12 cellular contexts compared by ENCODE assay signal in the genomic region with DNA sequence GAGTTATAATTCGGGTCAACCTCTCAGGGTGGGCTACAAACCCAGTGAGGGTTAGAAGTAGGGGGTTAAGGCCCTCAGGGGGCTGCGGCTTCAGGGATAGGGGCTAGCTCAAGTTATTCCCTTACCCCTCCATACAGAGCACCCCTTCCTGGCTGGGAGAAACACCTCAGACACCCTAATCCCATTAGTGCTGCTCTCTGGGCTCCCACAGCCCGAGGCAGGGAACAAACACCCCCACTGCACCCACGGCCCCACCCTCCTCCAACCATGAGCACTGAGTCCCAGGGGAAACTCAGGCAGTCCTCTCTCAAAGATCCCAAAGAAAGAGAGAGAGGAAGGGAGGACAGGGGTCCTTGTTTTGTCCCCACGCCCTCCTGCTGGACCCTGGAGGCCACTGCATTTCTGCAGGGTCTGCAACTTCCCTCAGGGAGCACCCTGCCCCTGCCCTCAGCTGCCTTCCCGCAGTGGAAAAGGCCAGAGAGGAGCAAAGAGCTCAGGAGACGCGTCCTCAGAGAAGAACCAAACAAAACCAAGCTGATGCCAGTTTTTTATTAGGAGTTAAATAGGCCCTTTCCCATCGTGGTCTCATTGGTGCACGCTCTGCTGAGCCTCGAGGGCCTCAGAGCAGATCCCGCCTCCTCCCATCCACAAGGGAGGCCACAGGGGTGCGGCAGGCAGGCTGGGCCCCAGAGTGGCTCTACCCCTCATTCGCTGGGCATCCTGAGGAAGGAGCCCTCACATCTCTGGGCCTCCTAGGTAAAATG. TPM values are rescaled to one million over a fixed set of nuclear protein-coding genes. Genes with fewer than 3 reads are reported as not detected.
DNase-seq lines count a peak whose midpoint lies in the region; ATAC-seq and TF ChIP-seq lines count a peak whose summit lies in the region.
"Had no signal": no experiment of that assay in that cellular context is flagged by ENCODE, and none has a peak within 500 bp of the region (broad histone marks: within the 10 kb centered on the region; RNA-seq: fewer than 3 reads in every experiment).

No MANE protein-coding gene starts in this region.

- DNase-seq in T-helper 1 cell: no peak
- DNase-seq in RWPE1 (ENCODE audit: low spot score): no peak
- DNase-seq in fibroblast of villous mesenchyme (ENCODE audit: low read depth): peak; percentile 32
- DNase-seq in NCI-H526 (lab: John Stamatoyannopoulos, UW): no peak
- no peak for DNase-seq in NCI-H524 (lab: John Stamatoyannopoulos, UW)
- DNase-seq: HCEC 1CT, midbrain had no signal

- H3K4me3 Mint-ChIP-seq in T-helper 1 cell treated with Interleukin-12 subunit alpha and Interleukin-12 subunit beta and Interleukin-4 antibody, amounts not matched to agents 30 μg/mL and 1 μg/mL, for 36 hours: peak overlapping the region; percentile 93
- no peak overlapping the region for H3K4me3 Mint-ChIP-seq in stimulated activated memory B cell treated with anti-CD40 and anti-IgM and Interleukin-4, amounts not matched to agents 10 μg/mL and 1 μg/mL and 100 μg/mL, for 72 hours

- no peaks in the 10 kb centered on the region for H3K27me3 Mint-ChIP-seq in T-helper 1 cell treated with Interleukin-12 subunit alpha and Interleukin-12 subunit beta and Interleukin-4 antibody, amounts not matched to agents 30 μg/mL and 1 μg/mL, for 36 hours (ENCODE audit: low read depth)
- peaks cover 12% of the 10 kb centered on the region for H3K27me3 Mint-ChIP-seq in stimulated activated memory B cell treated with anti-CD40 and anti-IgM and Interleukin-4, amounts not matched to agents 10 μg/mL and 1 μg/mL and 100 μg/mL, for 72 hours

- no peaks in the 10 kb centered on the region for H3K9me3 Mint-ChIP-seq in T-helper 1 cell treated with Interleukin-12 subunit alpha and Interleukin-12 subunit beta and Interleukin-4 antibody, amounts not matched to agents 30 μg/mL and 1 μg/mL, for 36 hours
- no peaks in the 10 kb centered on the region for H3K9me3 Mint-ChIP-seq in stimulated activated memory B cell treated with anti-CD40 and anti-IgM and Interleukin-4, amounts not matched to agents 10 μg/mL and 1 μg/mL and 100 μg/mL, for 72 hours

- peaks cover 27% of the 10 kb centered on the region for H3K36me3 Mint-ChIP-seq in T-helper 1 cell treated with Interleukin-12 subunit alpha and Interleukin-12 subunit beta and Interleukin-4 antibody, amounts not matched to agents 30 μg/mL and 1 μg/mL, for 36 hours (ENCODE audit: low read depth)
- peaks cover 5% of the 10 kb centered on the region for H3K36me3 Mint-ChIP-seq in stimulated activated memory B cell treated with anti-CD40 and anti-IgM and Interleukin-4, amounts not matched to agents 10 μg/mL and 1 μg/mL and 100 μg/mL, for 72 hours

- POLR2A ChIA-PET in RWPE1 (lab: Yijun Ruan, JAX; ENCODE audit: low non-redundant PET): interaction anchor here (0.6 to 1.6 kb wide), 2 partner anchors 14 to 15 kb away, joined by 3 to 4 read pairs; no protein-coding TSS in a partner anchor

- ATAC-seq in stimulated activated memory B cell treated with anti-CD40 and anti-IgM and Interleukin-4, amounts not matched to agents 10 μg/mL and 1 μg/mL and 100 μg/mL, for 72 hours: no peak
- no peak for ATAC-seq in GM19324 (IDR thresholded peaks at IDR 0.05; ENCODE audit: low FRiP score, unreplicated experiment)
- ATAC-seq: GM12878 had no signal

- H3K27ac ChIP-seq in RWPE1: peak overlapping the region; percentile 96

- TF ChIP-seq CTCF in RWPE1 (conservative IDR thresholded peaks at IDR 0.05; ENCODE audit: low read depth) (no peak), fibroblast of villous mesenchyme (IDR thresholded peaks at IDR 0.05; ENCODE audit: insufficient read depth, low read depth, low read length) (no peak)

- peak overlapping the region; percentile 96 for H3K27ac Mint-ChIP-seq in T-helper 1 cell treated with Interleukin-12 subunit alpha and Interleukin-12 subunit beta and Interleukin-4 antibody, amounts not matched to agents 30 μg/mL and 1 μg/mL, for 36 hours
- H3K27ac Mint-ChIP-seq in stimulated activated memory B cell treated with anti-CD40 and anti-IgM and Interleukin-4, amounts not matched to agents 10 μg/mL and 1 μg/mL and 100 μg/mL, for 72 hours: peak overlapping the region; percentile 93

- H3K4me1 Mint-ChIP-seq in T-helper 1 cell treated with Interleukin-12 subunit alpha and Interleukin-12 subunit beta and Interleukin-4 antibody, amounts not matched to agents 30 μg/mL and 1 μg/mL, for 36 hours (ENCODE audit: low read depth): peaks cover 65% of the 10 kb centered on the region
- peaks cover 43% of the 10 kb centered on the region for H3K4me1 Mint-ChIP-seq in stimulated activated memory B cell treated with anti-CD40 and anti-IgM and Interleukin-4, amounts not matched to agents 10 μg/mL and 1 μg/mL and 100 μg/mL, for 72 hours

- CTCF ChIA-PET in RWPE1 (lab: Yijun Ruan, JAX): interaction anchor here (0.5 kb wide), 1 partner anchor 1097 kb away, joined by 3 read pairs; no protein-coding TSS in a partner anchor

- H3K4me3 ChIP-seq in fibroblast of villous mesenchyme (ENCODE audit: low read depth, low read length): no peak overlapping the region
- H3K4me3 ChIP-seq: GM12878 had no signal

RNA-seq across cellular contexts. Expression of a gene that starts 1.4 kb away (rescaled TPM):
- 165 and 507 TPM in 2 replicates for total RNA-seq in fibroblast of villous mesenchyme
- total RNA-seq: endothelial cell of umbilical vein had no signal

RNA-seq across cellular contexts. Expression of a gene that starts 2.1 kb away (rescaled TPM):
- total RNA-seq in fibroblast of villous mesenchyme: 18.0 and 20.3 TPM in 2 replicates
- total RNA-seq: GM12878 had no signal

RNA-seq across cellular contexts. Expression of a gene that starts 6.2 kb away (rescaled TPM):
- total RNA-seq in fibroblast of villous mesenchyme: 0.32 TPM in 1 of 2 replicates, not detected in the other
- total RNA-seq: endothelial cell of umbilical vein had no signal

RNA-seq across cellular contexts. Expression of a gene that starts 11.2 kb away (rescaled TPM):
- total RNA-seq in fibroblast of villous mesenchyme: 1,018 and 1,040 TPM in 2 replicates

RNA-seq across cellular contexts. Expression of a gene that starts 18.7 kb away (rescaled TPM):
- total RNA-seq in fibroblast of villous mesenchyme: 0.97 and 2.2 TPM in 2 replicates
